29 cellular contexts compared by ENCODE assay signal in the genomic region with DNA sequence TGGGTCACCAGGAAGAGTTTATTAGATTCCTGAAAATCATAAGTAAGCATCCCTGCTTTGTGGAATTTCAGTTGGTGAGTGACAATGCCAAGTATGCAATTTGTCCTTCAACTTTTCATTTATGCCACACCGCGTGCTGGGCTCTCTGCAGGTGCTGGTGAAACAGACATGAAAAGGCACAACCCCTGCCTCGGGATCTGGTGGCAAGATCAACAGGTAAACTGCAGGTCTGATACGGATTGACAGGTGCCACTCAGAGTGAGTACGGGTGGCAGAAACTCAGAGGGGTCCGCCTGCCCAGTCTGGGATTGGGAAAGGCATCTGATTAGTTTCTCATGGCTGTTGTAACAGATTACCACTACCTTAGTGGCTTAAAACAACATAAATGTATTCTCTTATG.
"Had no signal": no experiment of that assay in that cellular context is flagged by ENCODE, and none has a peak within 500 bp of the region (broad histone marks: within the 10 kb centered on the region; RNA-seq: fewer than 3 reads in every experiment).

No MANE protein-coding gene starts in this region.

- H3K9me3 Mint-ChIP-seq: type B pancreatic cell had no signal

- H3K27ac ChIP-seq: ovary, parathyroid adenoma, psoas muscle, right lobe of liver, sigmoid colon, suprapubic skin, testis, tibial artery, transverse colon, upper lobe of right lung, uterus had no signal

- DNase-seq: naive thymus-derived CD4-positive, alpha-beta T cell; natural killer cell; nephron progenitor cell; occipital lobe; ovary; psoas muscle; right cardiac atrium; sigmoid colon; small intestine; stimulated activated CD4-positive, alpha-beta T cell treated with anti-CD3 and anti-CD28 coated beads, Interleukin-15, amount 100 ng/mL, for 24 hours; stimulated activated CD4-positive, alpha-beta T cell treated with anti-CD3 and anti-CD28 coated beads, Interleukin-4, amount 100 ng/mL, for 1 hour; stimulated activated CD4-positive, alpha-beta T cell treated with anti-CD3 and anti-CD28 coated beads, Interleukin-4, amount 100 ng/mL, for 4 hours; stimulated activated CD8-positive, alpha-beta memory T cell treated with anti-CD3 and anti-CD28 coated beads, Interleukin-4, amount 100 ng/mL, for 48 hours; stimulated activated naive CD4-positive, alpha-beta T cell; stimulated activated naive CD8-positive, alpha-beta T cell treated with anti-CD3 and anti-CD28 coated beads, Interleukin-15, amount 100 ng/mL, for 72 hours; stimulated activated naive CD8-positive, alpha-beta T cell treated with anti-CD3 and anti-CD28 coated beads, Interleukin-15, Interleukin-2, amounts not matched to agents 100 U/mL and 50 U/mL, for 24 hours; substantia nigra; testis; tibial artery; transverse colon; upper lobe of right lung; uterus had no signal

- H3K9ac ChIP-seq: parathyroid adenoma had no signal

- H3K27ac Mint-ChIP-seq: naive thymus-derived CD4-positive, alpha-beta T cell; natural killer cell; progenitor cell of endocrine pancreas; stimulated activated memory B cell treated with anti-CD40 and anti-IgM and Interleukin-4, amounts not matched to agents 10 μg/mL and 1 μg/mL and 100 μg/mL, for 72 hours; type B pancreatic cell had no signal

- H3K27me3 ChIP-seq: ovary, right lobe of liver, sigmoid colon, testis, tibial artery, upper lobe of right lung, uterus had no signal

- H3K36me3 ChIP-seq: ovary, right lobe of liver, sigmoid colon, suprapubic skin, tibial artery, transverse colon, upper lobe of right lung, uterus had no signal

- H3K9me3 ChIP-seq: ovary, right lobe of liver, testis, transverse colon, uterus had no signal

- H3K4me3 Mint-ChIP-seq: naive thymus-derived CD4-positive, alpha-beta T cell; natural killer cell; nephron progenitor cell; neural crest cell; stimulated activated memory B cell treated with anti-CD40 and anti-IgM and Interleukin-4, amounts not matched to agents 10 μg/mL and 1 μg/mL and 100 μg/mL, for 72 hours; stimulated activated naive CD8-positive, alpha-beta T cell treated with anti-CD3 and anti-CD28 coated beads, Interleukin-15, amount 100 ng/mL, for 72 hours; type B pancreatic cell had no signal

- H3K4me1 ChIP-seq: psoas muscle, right lobe of liver, upper lobe of right lung, uterus had no signal

- ATAC-seq: naive thymus-derived CD4-positive, alpha-beta T cell; natural killer cell; psoas muscle; right cardiac atrium; right lobe of liver; stimulated activated memory B cell treated with anti-CD40 and anti-IgM and Interleukin-4, amounts not matched to agents 10 μg/mL and 1 μg/mL and 100 μg/mL, for 72 hours; stimulated activated naive CD8-positive, alpha-beta T cell treated with anti-CD3 and anti-CD28 coated beads, Interleukin-15, amount 100 ng/mL, for 72 hours; stimulated activated naive CD8-positive, alpha-beta T cell treated with anti-CD3 and anti-CD28 coated beads, Interleukin-15, Interleukin-2, amounts not matched to agents 100 U/mL and 50 U/mL, for 24 hours; upper lobe of right lung had no signal

- H2AFZ ChIP-seq: parathyroid adenoma had no signal

- H3K4me3 ChIP-seq: ovary, psoas muscle, right lobe of liver, sigmoid colon, suprapubic skin, testis, tibial artery, transverse colon, upper lobe of right lung, uterus had no signal
